Comparison of ENCODE assay signal across 1 cellular context in the genomic region with DNA sequence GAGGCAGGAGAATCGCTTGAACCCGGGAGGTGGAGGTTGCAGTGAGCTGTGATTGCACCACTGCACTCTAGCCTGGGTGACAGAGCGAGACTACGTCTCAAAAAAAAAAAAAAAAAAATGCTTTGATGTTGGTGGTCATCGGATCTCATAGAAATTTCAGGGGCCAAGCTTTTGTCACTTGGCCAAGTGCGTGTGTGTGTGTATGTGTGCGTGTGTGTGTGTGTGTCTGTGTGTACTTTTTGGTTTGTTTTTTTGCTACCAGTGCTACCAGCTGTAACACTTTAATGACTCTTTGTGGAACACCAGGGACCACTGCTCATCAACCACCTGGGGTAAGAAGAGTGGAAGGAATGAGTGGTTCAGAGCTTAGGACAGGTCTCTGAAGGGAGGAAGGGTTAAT.
TF ChIP-seq lines count a peak whose summit lies in the region.

No MANE protein-coding gene starts in this region.

TF ChIP-seq in HEK293, 187 proteins besides CTCF, POLR2A, EP300 and RAD21 (continued from another document and continues in another):
- TF ChIP-seq, protein P1, sequence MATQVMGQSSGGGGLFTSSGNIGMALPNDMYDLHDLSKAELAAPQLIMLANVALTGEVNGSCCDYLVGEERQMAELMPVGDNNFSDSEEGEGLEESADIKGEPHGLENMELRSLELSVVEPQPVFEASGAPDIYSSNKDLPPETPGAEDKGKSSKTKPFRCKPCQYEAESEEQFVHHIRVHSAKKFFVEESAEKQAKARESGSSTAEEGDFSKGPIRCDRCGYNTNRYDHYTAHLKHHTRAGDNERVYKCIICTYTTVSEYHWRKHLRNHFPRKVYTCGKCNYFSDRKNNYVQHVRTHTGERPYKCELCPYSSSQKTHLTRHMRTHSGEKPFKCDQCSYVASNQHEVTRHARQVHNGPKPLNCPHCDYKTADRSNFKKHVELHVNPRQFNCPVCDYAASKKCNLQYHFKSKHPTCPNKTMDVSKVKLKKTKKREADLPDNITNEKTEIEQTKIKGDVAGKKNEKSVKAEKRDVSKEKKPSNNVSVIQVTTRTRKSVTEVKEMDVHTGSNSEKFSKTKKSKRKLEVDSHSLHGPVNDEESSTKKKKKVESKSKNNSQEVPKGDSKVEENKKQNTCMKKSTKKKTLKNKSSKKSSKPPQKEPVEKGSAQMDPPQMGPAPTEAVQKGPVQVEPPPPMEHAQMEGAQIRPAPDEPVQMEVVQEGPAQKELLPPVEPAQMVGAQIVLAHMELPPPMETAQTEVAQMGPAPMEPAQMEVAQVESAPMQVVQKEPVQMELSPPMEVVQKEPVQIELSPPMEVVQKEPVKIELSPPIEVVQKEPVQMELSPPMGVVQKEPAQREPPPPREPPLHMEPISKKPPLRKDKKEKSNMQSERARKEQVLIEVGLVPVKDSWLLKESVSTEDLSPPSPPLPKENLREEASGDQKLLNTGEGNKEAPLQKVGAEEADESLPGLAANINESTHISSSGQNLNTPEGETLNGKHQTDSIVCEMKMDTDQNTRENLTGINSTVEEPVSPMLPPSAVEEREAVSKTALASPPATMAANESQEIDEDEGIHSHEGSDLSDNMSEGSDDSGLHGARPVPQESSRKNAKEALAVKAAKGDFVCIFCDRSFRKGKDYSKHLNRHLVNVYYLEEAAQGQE (tag by site-specific recombination; IDR thresholded peaks at IDR 0.05): no peak
- 0 out of 2 replicates have a peak, but pooled peaks have one; percentile 15 for TF ChIP-seq PATZ1 (tag by site-specific recombination; IDR thresholded peaks at IDR 0.05)
- TF ChIP-seq ZNF140 (tag by site-specific recombination; IDR thresholded peaks at IDR 0.05): no peak
- no peak for TF ChIP-seq ZBTB20 (tag by site-specific recombination; IDR thresholded peaks at IDR 0.05)
- no peak for TF ChIP-seq KLF10 (tag by site-specific recombination; IDR thresholded peaks at IDR 0.05)
- no peak for TF ChIP-seq KLF16 (tag by site-specific recombination; IDR thresholded peaks at IDR 0.05)
- TF ChIP-seq HOXA7 (CRISPR knock-in tag; IDR thresholded peaks at IDR 0.05; ENCODE audit: borderline replicate concordance): no peak
- no peak for TF ChIP-seq MZF1 (tag by site-specific recombination; IDR thresholded peaks at IDR 0.05; ENCODE audit: borderline replicate concordance)
- TF ChIP-seq ZNF561 (tag by site-specific recombination; IDR thresholded peaks at IDR 0.05; ENCODE audit: borderline replicate concordance): no peak
- TF ChIP-seq ZFP69B (tag by site-specific recombination; IDR thresholded peaks at IDR 0.05): no peak
- TF ChIP-seq ZNF239 (tag by site-specific recombination; IDR thresholded peaks at IDR 0.05): no peak
- TF ChIP-seq ZNF394 (tag by site-specific recombination; IDR thresholded peaks at IDR 0.05; ENCODE audit: borderline replicate concordance): no peak
- TF ChIP-seq, protein P2, sequence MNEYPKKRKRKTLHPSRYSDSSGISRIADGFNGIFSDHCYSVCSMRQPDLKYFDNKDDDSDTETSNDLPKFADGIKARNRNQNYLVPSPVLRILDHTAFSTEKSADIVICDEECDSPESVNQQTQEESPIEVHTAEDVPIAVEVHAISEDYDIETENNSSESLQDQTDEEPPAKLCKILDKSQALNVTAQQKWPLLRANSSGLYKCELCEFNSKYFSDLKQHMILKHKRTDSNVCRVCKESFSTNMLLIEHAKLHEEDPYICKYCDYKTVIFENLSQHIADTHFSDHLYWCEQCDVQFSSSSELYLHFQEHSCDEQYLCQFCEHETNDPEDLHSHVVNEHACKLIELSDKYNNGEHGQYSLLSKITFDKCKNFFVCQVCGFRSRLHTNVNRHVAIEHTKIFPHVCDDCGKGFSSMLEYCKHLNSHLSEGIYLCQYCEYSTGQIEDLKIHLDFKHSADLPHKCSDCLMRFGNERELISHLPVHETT (tag by site-specific recombination; IDR thresholded peaks at IDR 0.05): no peak; the same call in 1 of the 2 replicates
- TF ChIP-seq SP7 (tag by site-specific recombination; IDR thresholded peaks at IDR 0.05): peak; percentile 34; the same call in 1 of the 2 replicates
- peak; percentile 93 for TF ChIP-seq OSR2 (tag by site-specific recombination; IDR thresholded peaks at IDR 0.05)
- TF ChIP-seq ZNF302 (tag by site-specific recombination; IDR thresholded peaks at IDR 0.05; ENCODE audit: low read depth): no peak
- no peak for TF ChIP-seq ZNF37A (tag by site-specific recombination; IDR thresholded peaks at IDR 0.05)
- TF ChIP-seq KLF9 (tag by site-specific recombination; IDR thresholded peaks at IDR 0.05; ENCODE audit: low read depth): no peak
- no peak for TF ChIP-seq ZNF10 (tag by site-specific recombination; IDR thresholded peaks at IDR 0.05)
- TF ChIP-seq ZBTB8A (tag by site-specific recombination; IDR thresholded peaks at IDR 0.05): no peak
- TF ChIP-seq ZNF214 (tag by site-specific recombination; IDR thresholded peaks at IDR 0.05; ENCODE audit: borderline replicate concordance): no peak
- no peak for TF ChIP-seq GLIS2 (tag by site-specific recombination; IDR thresholded peaks at IDR 0.05)
- no peak for TF ChIP-seq ZNF138 (tag by site-specific recombination; IDR thresholded peaks at IDR 0.05; ENCODE audit: borderline replicate concordance)
- TF ChIP-seq RBAK (tag by site-specific recombination; IDR thresholded peaks at IDR 0.05): peak; percentile 39; the same call in 1 of the 2 replicates
- no peak for TF ChIP-seq ZNF768 (tag by site-specific recombination; IDR thresholded peaks at IDR 0.05)
- TF ChIP-seq ZNF248 (tag by site-specific recombination; IDR thresholded peaks at IDR 0.05): no peak
- TF ChIP-seq ZNF510 (tag by site-specific recombination; IDR thresholded peaks at IDR 0.05; ENCODE audit: insufficient replicate concordance): no peak
- no peak for TF ChIP-seq ZNF175 (tag by site-specific recombination; IDR thresholded peaks at IDR 0.05)
- no peak for TF ChIP-seq REPIN1 (tag by site-specific recombination; IDR thresholded peaks at IDR 0.05; ENCODE audit: low read depth)
- no peak for TF ChIP-seq ZNF26 (tag by site-specific recombination; IDR thresholded peaks at IDR 0.05)
- TF ChIP-seq ZNF174 (tag by site-specific recombination; IDR thresholded peaks at IDR 0.05): no peak
- TF ChIP-seq ZNF654 (tag by site-specific recombination; IDR thresholded peaks at IDR 0.05; ENCODE audit: low read depth): no peak
- no peak for TF ChIP-seq ZNF558 (tag by site-specific recombination; IDR thresholded peaks at IDR 0.05)
- peak; percentile 17; the same call in 1 of the 2 replicates for TF ChIP-seq PRDM10 (tag by site-specific recombination; IDR thresholded peaks at IDR 0.05)
- TF ChIP-seq ZNF274 (IDR thresholded peaks at IDR 0.05; ENCODE audit: low read length): no peak
- TF ChIP-seq ZNF274 (tag by site-specific recombination; IDR thresholded peaks at IDR 0.05; ENCODE audit: borderline replicate concordance): no peak
- TF ChIP-seq, protein P3, sequence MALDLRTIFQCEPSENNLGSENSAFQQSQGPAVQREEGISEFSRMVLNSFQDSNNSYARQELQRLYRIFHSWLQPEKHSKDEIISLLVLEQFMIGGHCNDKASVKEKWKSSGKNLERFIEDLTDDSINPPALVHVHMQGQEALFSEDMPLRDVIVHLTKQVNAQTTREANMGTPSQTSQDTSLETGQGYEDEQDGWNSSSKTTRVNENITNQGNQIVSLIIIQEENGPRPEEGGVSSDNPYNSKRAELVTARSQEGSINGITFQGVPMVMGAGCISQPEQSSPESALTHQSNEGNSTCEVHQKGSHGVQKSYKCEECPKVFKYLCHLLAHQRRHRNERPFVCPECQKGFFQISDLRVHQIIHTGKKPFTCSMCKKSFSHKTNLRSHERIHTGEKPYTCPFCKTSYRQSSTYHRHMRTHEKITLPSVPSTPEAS (tag by site-specific recombination; IDR thresholded peaks at IDR 0.05): peak; percentile 80
- no peak for TF ChIP-seq ZNF324 (tag by site-specific recombination; IDR thresholded peaks at IDR 0.05)
- TF ChIP-seq SALL2 (tag by site-specific recombination; IDR thresholded peaks at IDR 0.05; ENCODE audit: borderline replicate concordance): no peak
- TF ChIP-seq ZNF157 (tag by site-specific recombination; IDR thresholded peaks at IDR 0.05): no peak
- TF ChIP-seq SP3 (tag by site-specific recombination; IDR thresholded peaks at IDR 0.05): no peak
- no peak for TF ChIP-seq ZNF223 (tag by site-specific recombination; IDR thresholded peaks at IDR 0.05)
- TF ChIP-seq OVOL3 (tag by site-specific recombination; IDR thresholded peaks at IDR 0.05): no peak
- no peak for TF ChIP-seq ZFP37 (tag by site-specific recombination; IDR thresholded peaks at IDR 0.05)
- TF ChIP-seq ZNF423 (tag by site-specific recombination; IDR thresholded peaks at IDR 0.05): 0 out of 2 replicates have a peak, but pooled peaks have one; percentile 13
- TF ChIP-seq, protein P4, sequence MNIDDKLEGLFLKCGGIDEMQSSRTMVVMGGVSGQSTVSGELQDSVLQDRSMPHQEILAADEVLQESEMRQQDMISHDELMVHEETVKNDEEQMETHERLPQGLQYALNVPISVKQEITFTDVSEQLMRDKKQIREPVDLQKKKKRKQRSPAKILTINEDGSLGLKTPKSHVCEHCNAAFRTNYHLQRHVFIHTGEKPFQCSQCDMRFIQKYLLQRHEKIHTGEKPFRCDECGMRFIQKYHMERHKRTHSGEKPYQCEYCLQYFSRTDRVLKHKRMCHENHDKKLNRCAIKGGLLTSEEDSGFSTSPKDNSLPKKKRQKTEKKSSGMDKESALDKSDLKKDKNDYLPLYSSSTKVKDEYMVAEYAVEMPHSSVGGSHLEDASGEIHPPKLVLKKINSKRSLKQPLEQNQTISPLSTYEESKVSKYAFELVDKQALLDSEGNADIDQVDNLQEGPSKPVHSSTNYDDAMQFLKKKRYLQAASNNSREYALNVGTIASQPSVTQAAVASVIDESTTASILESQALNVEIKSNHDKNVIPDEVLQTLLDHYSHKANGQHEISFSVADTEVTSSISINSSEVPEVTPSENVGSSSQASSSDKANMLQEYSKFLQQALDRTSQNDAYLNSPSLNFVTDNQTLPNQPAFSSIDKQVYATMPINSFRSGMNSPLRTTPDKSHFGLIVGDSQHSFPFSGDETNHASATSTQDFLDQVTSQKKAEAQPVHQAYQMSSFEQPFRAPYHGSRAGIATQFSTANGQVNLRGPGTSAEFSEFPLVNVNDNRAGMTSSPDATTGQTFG (tag by site-specific recombination; IDR thresholded peaks at IDR 0.05; ENCODE audit: borderline replicate concordance): no peak
- no peak for TF ChIP-seq ZNF621 (tag by site-specific recombination; IDR thresholded peaks at IDR 0.05)
- TF ChIP-seq AEBP2 (tag by site-specific recombination; IDR thresholded peaks at IDR 0.05; ENCODE audit: borderline replicate concordance): no peak
